In genomic region chr5:91641730-91642350, GRCh38 we compare ENCODE assay signal across 8 cellular contexts.
DNase-seq lines count a peak whose midpoint lies in the region; ATAC-seq and TF ChIP-seq lines count a peak whose summit lies in the region.

No MANE protein-coding gene starts in this region.

- no peak overlapping the region for H3K4me3 Mint-ChIP-seq in activated T-cell treated with anti-CD3 and anti-CD28 coated beads, Interleukin-2, amount 50 U/mL, for 24 hours

- no peak overlapping the region for H3K27ac Mint-ChIP-seq in activated T-cell treated with anti-CD3 and anti-CD28 coated beads, Interleukin-2, amount 50 U/mL, for 24 hours

- H3K36me3 Mint-ChIP-seq in activated T-cell treated with anti-CD3 and anti-CD28 coated beads, Interleukin-2, amount 50 U/mL, for 24 hours (ENCODE audit: low read depth): no peaks in the 10 kb centered on the region

- TF ChIP-seq CTCF in OCI-LY7 (conservative IDR thresholded peaks at IDR 0.05; ENCODE audit: low read length) (peak; percentile 92), epithelial cell of esophagus (IDR thresholded peaks at IDR 0.05; ENCODE audit: insufficient read depth, low read depth, low read length, missing control alignments) (peak; percentile 43), prostate gland (IDR thresholded peaks at IDR 0.05) (peak in 3 of 4 experiments; percentile 50 to 71 (median 53))

- H3K27me3 ChIP-seq in prostate gland (replicated peaks; ENCODE audit: insufficient read depth): no peaks in the 10 kb centered on the region

- no peaks in the 10 kb centered on the region for H3K27me3 Mint-ChIP-seq in activated T-cell treated with anti-CD3 and anti-CD28 coated beads, Interleukin-2, amount 50 U/mL, for 24 hours

- H3K4me3 ChIP-seq in OCI-LY7 (ENCODE audit: low read depth, low read length, poor library complexity, severe bottlenecking) (no peak overlapping the region), epithelial cell of esophagus (ENCODE audit: low read length) (no peak overlapping the region), prostate gland (no peak overlapping the region)

- peak; percentile 49 for ATAC-seq in HG03520 (IDR thresholded peaks at IDR 0.05; ENCODE audit: unreplicated experiment)

- H3K79me2 ChIP-seq in OCI-LY7 (ENCODE audit: insufficient read depth, low read depth, low read length): no peaks in the 10 kb centered on the region

- H3K9me2 ChIP-seq in OCI-LY7 (ENCODE audit: insufficient read depth, low read length): no peaks in the 10 kb centered on the region

- no peaks in the 10 kb centered on the region for H4K20me1 ChIP-seq in OCI-LY7 (ENCODE audit: insufficient read depth, low read length)

- H3K9me3 ChIP-seq in OCI-LY7 (ENCODE audit: low read length): no peaks in the 10 kb centered on the region
- H3K9me3 ChIP-seq in prostate gland: no peaks in the 10 kb centered on the region

- H3K36me3 ChIP-seq in OCI-LY7 (ENCODE audit: insufficient read depth, low read length): no peaks in the 10 kb centered on the region
- H3K36me3 ChIP-seq in prostate gland: no peaks in the 10 kb centered on the region

- CTCF ChIA-PET in OCI-LY7 (lab: Charles Lee; ENCODE audit: unreplicated experiment): interaction anchor here (0.7 kb wide), 1 partner anchor 16 kb away, joined by 3 read pairs; no protein-coding TSS in a partner anchor

- no peaks in the 10 kb centered on the region for H3K9me3 Mint-ChIP-seq in activated T-cell treated with anti-CD3 and anti-CD28 coated beads, Interleukin-2, amount 50 U/mL, for 24 hours

- H3K27ac ChIP-seq in OCI-LY7 (ENCODE audit: low read depth, low read length, poor library complexity, severe bottlenecking): no peak overlapping the region
- H3K27ac ChIP-seq in prostate gland: no peak overlapping the region

- no peak overlapping the region for H3K4me2 ChIP-seq in OCI-LY7 (ENCODE audit: low read length)

- intact Hi-C loops in OCI-LY7 (cut with micrococcal nuclease; ENCODE audit: unreplicated experiment): loop anchor here (5.0 kb wide), 1 partner anchor 145 kb away; no protein-coding TSS in a partner anchor
- intact Hi-C loops in prostate gland (cut with DNase I): no loop called here

- WGBS in prostate gland: 3% methylated on average over 2 of the region's 2 CpGs

- H2AFZ ChIP-seq in OCI-LY7 (ENCODE audit: low read length): no peak overlapping the region

- POLR2A ChIA-PET in OCI-LY7 (lab: Charles Lee): interaction anchor here (0.5 to 1.7 kb wide), 8 partner anchors 8 to 1143 kb away, joined by 3 to 6 read pairs (median 3); no protein-coding TSS in a partner anchor

- peak; percentile 47 for DNase-seq in NOMO-1 treated with DMSO at 0.1 percent for 48 hours (lab: John Stamatoyannopoulos, UW; ENCODE audit: unreplicated experiment)
- DNase-seq in NOMO-1 treated with dmso at 0.1 percent for 144 hours (lab: John Stamatoyannopoulos, UW; ENCODE audit: unreplicated experiment): no peak
- peak; percentile 50 for DNase-seq in OCI-LY7 (ENCODE audit: low spot score)
- peak; percentile 46 for DNase-seq in epithelial cell of esophagus (ENCODE audit: low read depth)
- no peak for DNase-seq in prostate gland (ENCODE audit: low spot score)
- no peak for DNase-seq in activated T-cell treated with anti-CD3 and anti-CD28 coated beads, Interleukin-2, amount 50 U/mL, for 48 hours
- DNase-seq in activated T-cell treated with anti-CD3 and anti-CD28 coated beads, Interleukin-2, amount 50 U/mL, for 24 hours: no peak

- H3K4me1 Mint-ChIP-seq in activated T-cell treated with anti-CD3 and anti-CD28 coated beads, Interleukin-2, amount 50 U/mL, for 24 hours (ENCODE audit: low read depth): no peaks in the 10 kb centered on the region

- no peak for TF ChIP-seq POLR2A in prostate gland (IDR thresholded peaks at IDR 0.05)

- BruUV-seq in OCI-LY7 (replicated peaks; lab: Mats Ljungman, UMichigan): no TSS peak

- H3K4me1 ChIP-seq in OCI-LY7 (ENCODE audit: insufficient read depth, low read length, poor library complexity, severe bottlenecking) (no peaks in the 10 kb centered on the region), prostate gland (replicated peaks) (no peaks in the 10 kb centered on the region)

Comparison
In these comparisons a context has a peak if more than half of its experiments do, and no peak if none do; other contexts are left out.
1. DNase-seq: peak in NOMO-1 treated with DMSO at 0.1 percent for 48 hours (single experiment), OCI-LY7 (single experiment) and epithelial cell of esophagus (single experiment); none in NOMO-1 treated with dmso at 0.1 percent for 144 hours (single experiment), prostate gland (single experiment), activated T-cell treated with anti-CD3 and anti-CD28 coated beads, Interleukin-2, amount 50 U/mL, for 48 hours (0 of 2) and activated T-cell treated with anti-CD3 and anti-CD28 coated beads, Interleukin-2, amount 50 U/mL, for 24 hours (single experiment).
2. Peak in every context shown above with its lines, with median percentiles within 50 percentile points of each other: CTCF ChIP-seq.